ENCODE assay signal across 24 cellular contexts in genomic region chr1:163388970-163389369, GRCh38.
DNase-seq lines count a peak whose midpoint lies in the region; ATAC-seq, FAIRE-seq and TF ChIP-seq lines count a peak whose summit lies in the region.
"Had no signal": no experiment of that assay in that cellular context is flagged by ENCODE, and none has a peak within 500 bp of the region (broad histone marks: within the 10 kb centered on the region; RNA-seq: fewer than 3 reads in every experiment).

No MANE protein-coding gene starts in this region.

- peak overlapping the region; percentile 20; the same call in 2 of the 3 replicates for H3K4me2 ChIP-seq in A549
- H3K4me2 ChIP-seq: BLaER1 had no signal

- TF ChIP-seq POLR2A in A549 (IDR thresholded peaks at IDR 0.05; ENCODE audit: low read length), result no peak
- TF ChIP-seq POLR2A in gastroesophageal sphincter (IDR thresholded peaks at IDR 0.05), result no peak

- H3K27ac ChIP-seq in A549 (no peak overlapping the region), small intestine (ENCODE audit: low read depth in 1 of 2, low read length in 1 of 2) (no peak overlapping the region), gastroesophageal sphincter (no peak overlapping the region)
- H3K27ac ChIP-seq: 22Rv1, BLaER1 had no signal

- WGBS in A549 (ENCODE audit: missing lambda C conversion rate), result 24% methylated on average over 4 of the region's 4 CpGs
- WGBS in small intestine, 3 donors, result 13 to 61% (median 23%) methylated on average over 4 of the region's 4 CpGs
- WGBS in gastroesophageal sphincter (ENCODE audit: low coverage in 1 of 2), 2 donors, result 85 to 92% methylated on average over 4 of the region's 4 CpGs

- no peaks in the 10 kb centered on the region for H3K9me3 ChIP-seq in A549
- H3K9me3 ChIP-seq in small intestine (ENCODE audit: control insufficient read depth, low read depth), result no peaks in the 10 kb centered on the region
- no peaks in the 10 kb centered on the region for H3K9me3 ChIP-seq in gastroesophageal sphincter
- H3K9me3 ChIP-seq in MG63, result no peaks in the 10 kb centered on the region
- H3K9me3 ChIP-seq: BE2C, BLaER1 had no signal

- CTCF ChIA-PET in A549 (lab: Yijun Ruan, JAX), result interaction anchor here (0.6 kb wide), 1 partner anchor 136 kb away, joined by 3 read pairs; no protein-coding TSS in a partner anchor

- DNase-seq in A549 (ENCODE audit: low read depth in 1 of 2, low spot score in 1 of 2) (no peak), small intestine (peak; percentile 30), MG63 (no peak)
- DNase-seq: ACHN; BE2C; C1 segment of cervical spinal cord; CD4-positive, alpha-beta memory T cell; CD4-positive, CD25-positive, alpha-beta regulatory T cell; CD8-positive, alpha-beta memory T cell; COR-L47; DMS 273 treated with DMSO at 0.1 percent for 48 hours; DMS153; DMS53; DMS79; DND-41; EL; GDM1 had no signal

- no peaks in the 10 kb centered on the region for H3K36me3 ChIP-seq in small intestine (ENCODE audit: control insufficient read depth in 2 of 2, insufficient read depth in 2 of 2, low read length in 2 of 2)
- H3K36me3 ChIP-seq in gastroesophageal sphincter, result no peaks in the 10 kb centered on the region
- H3K36me3 ChIP-seq in MG63, result no peaks in the 10 kb centered on the region
- H3K36me3 ChIP-seq: BE2C, BLaER1 had no signal

- no peak for TF ChIP-seq EP300 in A549 (IDR thresholded peaks at IDR 0.05)
- TF ChIP-seq EP300 in gastroesophageal sphincter (IDR thresholded peaks at IDR 0.05), result no peak

- TF ChIP-seq CTCF in A549 (IDR thresholded peaks at IDR 0.05), result no peak
- TF ChIP-seq CTCF in WI38 (IDR thresholded peaks at IDR 0.05; ENCODE audit: low read depth, low read length), result no peak
- no peak for TF ChIP-seq CTCF in gastroesophageal sphincter (IDR thresholded peaks at IDR 0.05)

- POLR2A ChIA-PET in A549 (lab: Yijun Ruan, JAX), result no interaction called here

- H3K27me3 ChIP-seq in small intestine (ENCODE audit: control insufficient read depth in 2 of 2, insufficient read depth in 2 of 2, low read length in 2 of 2), result peaks cover 0 to 3% of the 10 kb centered on the region in 2 donors
- no peaks in the 10 kb centered on the region for H3K27me3 ChIP-seq in gastroesophageal sphincter
- H3K27me3 ChIP-seq in MG63, result peaks cover 2% of the 10 kb centered on the region; the same call in 1 of the 2 replicates
- H3K27me3 ChIP-seq: BLaER1 had no signal

- H3K4me1 ChIP-seq in A549 (no peaks in the 10 kb centered on the region), small intestine (ENCODE audit: control insufficient read depth in 2 of 2, insufficient read depth in 1 of 2, low read depth in 1 of 2, low read length in 1 of 2) (no peaks in the 10 kb centered on the region), gastroesophageal sphincter (no peaks in the 10 kb centered on the region)
- H3K4me1 ChIP-seq: BE2C, BLaER1 had no signal

- ATAC-seq in A549 (no peak), gastroesophageal sphincter (no peak)
- ATAC-seq: GM12878 had no signal

- no peak for TF ChIP-seq RAD21 in A549 (conservative IDR thresholded peaks at IDR 0.05 in 1 of 2, IDR thresholded peaks at IDR 0.05 in 1 of 2)

- no peak for FAIRE-seq in A549 (lab: Jason Lieb, UNC)
- no peak for FAIRE-seq in small intestine (lab: Jason Lieb, UNC)
- FAIRE-seq: GM12878, GM12892, GM18507 had no signal

- H3K4me3 ChIP-seq in A549 (no peak overlapping the region), WI38 (ENCODE audit: low read depth, low read length) (peak overlapping the region; percentile 8; the same call in 1 of the 2 replicates), small intestine (ENCODE audit: low read depth in 1 of 2, low read length in 2 of 2) (no peak overlapping the region), gastroesophageal sphincter (no peak overlapping the region), MG63 (no peak overlapping the region)
- H3K4me3 ChIP-seq: BLaER1, GM12878 had no signal

TF ChIP-seq in A549, 52 proteins besides CTCF, POLR2A, EP300 and RAD21:
- no peak for TF ChIP-seq NFE2L2 (conservative IDR thresholded peaks at IDR 0.05; ENCODE audit: low read length)
- no peak for TF ChIP-seq HOXB13 (CRISPR knock-in tag; IDR thresholded peaks at IDR 0.05; ENCODE audit: low read depth)
- TF ChIP-seq POLR2AphosphoS2 (conservative IDR thresholded peaks at IDR 0.05; ENCODE audit: low read length), result no peak
TF ChIP-seq in A549: peak in this region for 0.
